ENCODE assay signal across 9 cellular contexts in genomic region chr17:77458202-77459017, GRCh38.
DNase-seq lines count a peak whose midpoint lies in the region; FAIRE-seq and TF ChIP-seq lines count a peak whose summit lies in the region.
"Had no signal": no experiment of that assay in that cellular context is flagged by ENCODE, and none has a peak within 500 bp of the region (broad histone marks: within the 10 kb centered on the region; RNA-seq: fewer than 3 reads in every experiment).

No MANE protein-coding gene starts in this region.

- no peaks in the 10 kb centered on the region for H3K9me3 Mint-ChIP-seq in T-helper 1 cell treated with Interleukin-12 subunit alpha and Interleukin-12 subunit beta and Interleukin-4 antibody, amounts not matched to agents 30 μg/mL and 1 μg/mL, for 36 hours
- no peaks in the 10 kb centered on the region for H3K9me3 Mint-ChIP-seq in dendritic cell treated with granulocyte-macrophage colony-stimulating factor and Interleukin-4, amounts not matched to agents 40 ng/mL and 50 ng/mL, for 4 days

- no peaks in the 10 kb centered on the region for H3K36me3 ChIP-seq in small intestine (ENCODE audit: control insufficient read depth in 2 of 2, insufficient read depth in 2 of 2, low read length in 2 of 2)

- FAIRE-seq in small intestine (lab: Jason Lieb, UNC) = no peak

- DNase-seq in GM12864 (ENCODE audit: low read depth) = no peak
- no peak for DNase-seq in small intestine
- DNase-seq in NCI-H226 = no peak
- DNase-seq in activated gamma-delta T cell (lab: John Stamatoyannopoulos, UW) = no peak
- no peak for DNase-seq in RPMI8226
- no peak for DNase-seq in activated gamma-delta T cell treated with Interleukin-2 at 50 U/mL for 16 hours
- DNase-seq: mucosa of descending colon had no signal

- intact Hi-C loops in dendritic cell treated with granulocyte-macrophage colony-stimulating factor and Interleukin-4, amounts not matched to agents 40 ng/mL and 50 ng/mL, for 4 days (cut with micrococcal nuclease) = no loop called here

- 70 to 77% (median 74%) methylated on average over 21 of the region's 21 CpGs for WGBS in small intestine, 3 donors

- H3K27me3 Mint-ChIP-seq in T-helper 1 cell treated with Interleukin-12 subunit alpha and Interleukin-12 subunit beta and Interleukin-4 antibody, amounts not matched to agents 30 μg/mL and 1 μg/mL, for 36 hours (ENCODE audit: low read depth) = no peaks in the 10 kb centered on the region
- no peaks in the 10 kb centered on the region for H3K27me3 Mint-ChIP-seq in dendritic cell treated with granulocyte-macrophage colony-stimulating factor and Interleukin-4, amounts not matched to agents 40 ng/mL and 50 ng/mL, for 4 days

- H3K9me3 ChIP-seq in small intestine (ENCODE audit: control insufficient read depth, low read depth) = no peaks in the 10 kb centered on the region
- H3K9me3 ChIP-seq: mucosa of descending colon had no signal

- no peaks in the 10 kb centered on the region for H3K27me3 ChIP-seq in small intestine (ENCODE audit: control insufficient read depth in 2 of 2, insufficient read depth in 2 of 2, low read length in 2 of 2)

- H3K4me1 ChIP-seq in small intestine (ENCODE audit: control insufficient read depth in 2 of 2, insufficient read depth in 1 of 2, low read depth in 1 of 2, low read length in 1 of 2) = peaks cover 14 to 18% of the 10 kb centered on the region in 2 donors

- peak overlapping the region; percentile 97 for H3K27ac Mint-ChIP-seq in T-helper 1 cell treated with Interleukin-12 subunit alpha and Interleukin-12 subunit beta and Interleukin-4 antibody, amounts not matched to agents 30 μg/mL and 1 μg/mL, for 36 hours
- peak overlapping the region; percentile 75 for H3K27ac Mint-ChIP-seq in dendritic cell treated with granulocyte-macrophage colony-stimulating factor and Interleukin-4, amounts not matched to agents 40 ng/mL and 50 ng/mL, for 4 days

- peak overlapping the region; percentile 92 to 94 for H3K27ac ChIP-seq in small intestine (ENCODE audit: low read depth in 1 of 2, low read length in 1 of 2)

- H3K4me1 Mint-ChIP-seq in T-helper 1 cell treated with Interleukin-12 subunit alpha and Interleukin-12 subunit beta and Interleukin-4 antibody, amounts not matched to agents 30 μg/mL and 1 μg/mL, for 36 hours (ENCODE audit: low read depth) = peaks cover 75% of the 10 kb centered on the region
- peaks cover 97% of the 10 kb centered on the region for H3K4me1 Mint-ChIP-seq in dendritic cell treated with granulocyte-macrophage colony-stimulating factor and Interleukin-4, amounts not matched to agents 40 ng/mL and 50 ng/mL, for 4 days (ENCODE audit: low read depth)

- peak overlapping the region; percentile 100 for H3K4me3 Mint-ChIP-seq in T-helper 1 cell treated with Interleukin-12 subunit alpha and Interleukin-12 subunit beta and Interleukin-4 antibody, amounts not matched to agents 30 μg/mL and 1 μg/mL, for 36 hours
- H3K4me3 Mint-ChIP-seq in dendritic cell treated with granulocyte-macrophage colony-stimulating factor and Interleukin-4, amounts not matched to agents 40 ng/mL and 50 ng/mL, for 4 days = no peak overlapping the region

- no peak for TF ChIP-seq CTCF in GM12864 (IDR thresholded peaks at IDR 0.05; ENCODE audit: low read depth, low read length, missing control alignments)

- peaks cover 50% of the 10 kb centered on the region for H3K36me3 Mint-ChIP-seq in T-helper 1 cell treated with Interleukin-12 subunit alpha and Interleukin-12 subunit beta and Interleukin-4 antibody, amounts not matched to agents 30 μg/mL and 1 μg/mL, for 36 hours (ENCODE audit: low read depth)
- peaks cover 59% of the 10 kb centered on the region for H3K36me3 Mint-ChIP-seq in dendritic cell treated with granulocyte-macrophage colony-stimulating factor and Interleukin-4, amounts not matched to agents 40 ng/mL and 50 ng/mL, for 4 days (ENCODE audit: low read depth)

- H3K4me3 ChIP-seq in GM12864 (ENCODE audit: low read depth, low read length) (peak overlapping the region; percentile 57), small intestine (ENCODE audit: low read depth in 1 of 2, low read length in 2 of 2) (peak overlapping the region in 1 of 2 donors; percentile 6)
- H3K4me3 ChIP-seq: mucosa of descending colon had no signal
